Comparison of ENCODE assay signal across 8 cellular contexts in the genomic region with DNA sequence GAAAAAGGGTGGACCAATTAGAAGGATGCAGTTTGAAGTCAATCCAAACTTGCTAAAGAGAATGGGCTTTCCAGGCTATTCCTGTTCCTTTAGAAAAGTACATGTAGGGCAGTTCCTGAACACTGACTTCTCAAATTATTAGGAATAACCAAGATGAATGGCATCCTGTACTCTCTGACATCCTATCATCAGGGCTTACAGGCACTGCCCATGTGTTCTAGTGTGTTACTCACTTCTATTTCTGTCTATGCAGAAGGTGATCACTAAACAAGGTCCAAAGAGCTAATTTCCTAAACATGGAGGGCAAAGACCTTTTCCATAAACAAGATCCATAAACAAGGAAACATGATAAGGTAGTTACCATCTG. TPM values are rescaled to one million over a fixed set of nuclear protein-coding genes. Genes with fewer than 3 reads are reported as not detected.
"Had no signal": no experiment of that assay in that cellular context is flagged by ENCODE, and none has a peak within 500 bp of the region (broad histone marks: within the 10 kb centered on the region; RNA-seq: fewer than 3 reads in every experiment).

No MANE protein-coding gene starts in this region.

- ATAC-seq: GM23338 had no signal

- H3K27ac Mint-ChIP-seq: GM23338, H9 had no signal

- DNase-seq: H9, HCEC 1CT, IMR-90 had no signal

- H3K4me3 ChIP-seq: GM23338 had no signal

- H3K4me3 Mint-ChIP-seq: GM23338, H9 had no signal

- H2AFZ ChIP-seq: GM23338 had no signal

- FAIRE-seq: H1, H54, HTR-8/SVneo had no signal

- H3K4me2 ChIP-seq: GM23338 had no signal

- H3K4me1 Mint-ChIP-seq: GM23338 had no signal

RNA-seq across cellular contexts. Expression of gene AWAT2, which starts 53.7 kb away (rescaled TPM):
- total RNA-seq: GM23338, H1, H9, HT-29 had no signal
